ENCODE assay signal across 17 cellular contexts in genomic region chr3:13700362-13700761, GRCh38.
"Had no signal": no experiment of that assay in that cellular context is flagged by ENCODE, and none has a peak within 500 bp of the region (broad histone marks: within the 10 kb centered on the region; RNA-seq: fewer than 3 reads in every experiment).

No MANE protein-coding gene starts in this region.

- H3K4me3 ChIP-seq: heart left ventricle, psoas muscle, right lobe of liver, smooth muscle cell, transverse colon, vagina had no signal

- H3K27me3 Mint-ChIP-seq: activated naive CD8-positive, alpha-beta T cell treated with anti-CD3 and anti-CD28 coated beads, Interleukin-2, amount 10 ng/mL, durations not matched to agents 7 days and 5 days; dendritic cell treated with granulocyte-macrophage colony-stimulating factor and Interleukin-4, amounts not matched to agents 40 ng/mL and 50 ng/mL, for 4 days had no signal

- H3K36me3 Mint-ChIP-seq: activated naive CD8-positive, alpha-beta T cell treated with anti-CD3 and anti-CD28 coated beads, Interleukin-2, amount 10 ng/mL, durations not matched to agents 7 days and 5 days; memory B cell had no signal

- H3K27ac ChIP-seq: brain microvascular endothelial cell, heart left ventricle, psoas muscle, right lobe of liver, transverse colon, vagina had no signal

- H3K27ac Mint-ChIP-seq: activated naive CD8-positive, alpha-beta T cell treated with anti-CD3 and anti-CD28 coated beads, Interleukin-2, amount 10 ng/mL, durations not matched to agents 7 days and 5 days; dendritic cell treated with granulocyte-macrophage colony-stimulating factor and Interleukin-4, amounts not matched to agents 40 ng/mL and 50 ng/mL, for 4 days; memory B cell; nephron had no signal

- H3K4me1 Mint-ChIP-seq: activated naive CD8-positive, alpha-beta T cell treated with anti-CD3 and anti-CD28 coated beads, Interleukin-2, amount 10 ng/mL, durations not matched to agents 7 days and 5 days; memory B cell; nephron had no signal

- ATAC-seq: heart left ventricle; left ventricle myocardium superior; psoas muscle; right lobe of liver; stimulated activated naive CD8-positive, alpha-beta T cell treated with anti-CD3 and anti-CD28 coated beads, Interleukin-15, Interleukin-2, amounts not matched to agents 100 U/mL and 50 U/mL, for 24 hours had no signal

- H3K9me3 ChIP-seq: heart left ventricle, psoas muscle, right lobe of liver, transverse colon, vagina had no signal

- H3K36me3 ChIP-seq: brain microvascular endothelial cell, heart left ventricle, right lobe of liver, transverse colon, vagina had no signal

- H3K4me3 Mint-ChIP-seq: activated naive CD8-positive, alpha-beta T cell treated with anti-CD3 and anti-CD28 coated beads, Interleukin-2, amount 10 ng/mL, durations not matched to agents 7 days and 5 days; dendritic cell treated with granulocyte-macrophage colony-stimulating factor and Interleukin-4, amounts not matched to agents 40 ng/mL and 50 ng/mL, for 4 days; memory B cell; nephron had no signal

- H3K4me1 ChIP-seq: heart left ventricle, psoas muscle, right lobe of liver, transverse colon, vagina had no signal

- DNase-seq: activated CD4-positive, alpha-beta T cell treated with anti-CD3 and anti-CD28 coated beads for 4 hours; activated CD8-positive, alpha-beta memory T cell treated with anti-CD3 and anti-CD28 coated beads for 24 hours; activated naive CD4-positive, alpha-beta T cell; activated naive CD8-positive, alpha-beta T cell treated with anti-CD3 and anti-CD28 coated beads, Interleukin-2, amount 10 ng/mL, durations not matched to agents 7 days and 5 days; brain microvascular endothelial cell; left ventricle myocardium superior; psoas muscle; stimulated activated naive CD8-positive, alpha-beta T cell treated with anti-CD3 and anti-CD28 coated beads, Interleukin-15, Interleukin-2, amounts not matched to agents 100 U/mL and 50 U/mL, for 24 hours; T-helper 2 cell; transverse colon had no signal

- H3K27me3 ChIP-seq: brain microvascular endothelial cell, right lobe of liver, vagina had no signal

- H3K4me2 ChIP-seq: smooth muscle cell had no signal
